Comparison of ENCODE assay signal across 2 cellular contexts in the genomic region with DNA sequence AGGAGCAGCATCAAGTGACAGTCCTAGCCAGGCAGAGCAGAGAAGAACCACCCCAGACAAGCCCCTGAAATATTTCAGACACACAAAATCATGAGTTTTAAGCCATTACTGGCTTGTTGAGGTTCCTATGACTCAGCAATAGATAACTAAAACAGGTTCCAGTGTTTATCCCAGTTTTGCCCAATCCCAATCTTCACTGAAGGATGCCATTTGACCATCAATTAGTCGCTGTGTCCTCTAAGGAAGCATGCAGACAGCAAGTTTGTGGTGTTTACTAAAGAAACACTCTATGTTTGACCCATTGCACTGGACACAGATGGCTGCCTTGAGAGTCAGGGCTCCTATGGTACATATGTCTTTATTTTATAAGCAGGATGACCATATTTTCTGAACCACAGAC.
TF ChIP-seq lines count a peak whose summit lies in the region.

No MANE protein-coding gene starts in this region.

TF ChIP-seq in GM23338, 12 proteins besides CTCF, POLR2A, EP300 and RAD21:
- TF ChIP-seq CREB1 (CRISPR knock-in tag; IDR thresholded peaks at IDR 0.05; ENCODE audit: low read depth) (no peak), ZNF331 (CRISPR knock-in tag; IDR thresholded peaks at IDR 0.05; ENCODE audit: low read depth) (no peak), EZH2 (IDR thresholded peaks at IDR 0.05; ENCODE audit: low read depth, unreplicated experiment) (no peak), ZNF114 (CRISPR knock-in tag; IDR thresholded peaks at IDR 0.05) (no peak), STAT1 (IDR thresholded peaks at IDR 0.05; ENCODE audit: unreplicated experiment) (no peak), NANOG (IDR thresholded peaks at IDR 0.05; ENCODE audit: borderline replicate concordance) (no peak), EZH2phosphoT487 (IDR thresholded peaks at IDR 0.05; ENCODE audit: unreplicated experiment) (no peak), JUNB (IDR thresholded peaks at IDR 0.05; ENCODE audit: unreplicated experiment) (no peak)
- TF ChIP-seq, protein P1, sequence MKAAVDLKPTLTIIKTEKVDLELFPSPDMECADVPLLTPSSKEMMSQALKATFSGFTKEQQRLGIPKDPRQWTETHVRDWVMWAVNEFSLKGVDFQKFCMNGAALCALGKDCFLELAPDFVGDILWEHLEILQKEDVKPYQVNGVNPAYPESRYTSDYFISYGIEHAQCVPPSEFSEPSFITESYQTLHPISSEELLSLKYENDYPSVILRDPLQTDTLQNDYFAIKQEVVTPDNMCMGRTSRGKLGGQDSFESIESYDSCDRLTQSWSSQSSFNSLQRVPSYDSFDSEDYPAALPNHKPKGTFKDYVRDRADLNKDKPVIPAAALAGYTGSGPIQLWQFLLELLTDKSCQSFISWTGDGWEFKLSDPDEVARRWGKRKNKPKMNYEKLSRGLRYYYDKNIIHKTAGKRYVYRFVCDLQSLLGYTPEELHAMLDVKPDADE (IDR thresholded peaks at IDR 0.05), result no peak
- TF ChIP-seq, protein P2, sequence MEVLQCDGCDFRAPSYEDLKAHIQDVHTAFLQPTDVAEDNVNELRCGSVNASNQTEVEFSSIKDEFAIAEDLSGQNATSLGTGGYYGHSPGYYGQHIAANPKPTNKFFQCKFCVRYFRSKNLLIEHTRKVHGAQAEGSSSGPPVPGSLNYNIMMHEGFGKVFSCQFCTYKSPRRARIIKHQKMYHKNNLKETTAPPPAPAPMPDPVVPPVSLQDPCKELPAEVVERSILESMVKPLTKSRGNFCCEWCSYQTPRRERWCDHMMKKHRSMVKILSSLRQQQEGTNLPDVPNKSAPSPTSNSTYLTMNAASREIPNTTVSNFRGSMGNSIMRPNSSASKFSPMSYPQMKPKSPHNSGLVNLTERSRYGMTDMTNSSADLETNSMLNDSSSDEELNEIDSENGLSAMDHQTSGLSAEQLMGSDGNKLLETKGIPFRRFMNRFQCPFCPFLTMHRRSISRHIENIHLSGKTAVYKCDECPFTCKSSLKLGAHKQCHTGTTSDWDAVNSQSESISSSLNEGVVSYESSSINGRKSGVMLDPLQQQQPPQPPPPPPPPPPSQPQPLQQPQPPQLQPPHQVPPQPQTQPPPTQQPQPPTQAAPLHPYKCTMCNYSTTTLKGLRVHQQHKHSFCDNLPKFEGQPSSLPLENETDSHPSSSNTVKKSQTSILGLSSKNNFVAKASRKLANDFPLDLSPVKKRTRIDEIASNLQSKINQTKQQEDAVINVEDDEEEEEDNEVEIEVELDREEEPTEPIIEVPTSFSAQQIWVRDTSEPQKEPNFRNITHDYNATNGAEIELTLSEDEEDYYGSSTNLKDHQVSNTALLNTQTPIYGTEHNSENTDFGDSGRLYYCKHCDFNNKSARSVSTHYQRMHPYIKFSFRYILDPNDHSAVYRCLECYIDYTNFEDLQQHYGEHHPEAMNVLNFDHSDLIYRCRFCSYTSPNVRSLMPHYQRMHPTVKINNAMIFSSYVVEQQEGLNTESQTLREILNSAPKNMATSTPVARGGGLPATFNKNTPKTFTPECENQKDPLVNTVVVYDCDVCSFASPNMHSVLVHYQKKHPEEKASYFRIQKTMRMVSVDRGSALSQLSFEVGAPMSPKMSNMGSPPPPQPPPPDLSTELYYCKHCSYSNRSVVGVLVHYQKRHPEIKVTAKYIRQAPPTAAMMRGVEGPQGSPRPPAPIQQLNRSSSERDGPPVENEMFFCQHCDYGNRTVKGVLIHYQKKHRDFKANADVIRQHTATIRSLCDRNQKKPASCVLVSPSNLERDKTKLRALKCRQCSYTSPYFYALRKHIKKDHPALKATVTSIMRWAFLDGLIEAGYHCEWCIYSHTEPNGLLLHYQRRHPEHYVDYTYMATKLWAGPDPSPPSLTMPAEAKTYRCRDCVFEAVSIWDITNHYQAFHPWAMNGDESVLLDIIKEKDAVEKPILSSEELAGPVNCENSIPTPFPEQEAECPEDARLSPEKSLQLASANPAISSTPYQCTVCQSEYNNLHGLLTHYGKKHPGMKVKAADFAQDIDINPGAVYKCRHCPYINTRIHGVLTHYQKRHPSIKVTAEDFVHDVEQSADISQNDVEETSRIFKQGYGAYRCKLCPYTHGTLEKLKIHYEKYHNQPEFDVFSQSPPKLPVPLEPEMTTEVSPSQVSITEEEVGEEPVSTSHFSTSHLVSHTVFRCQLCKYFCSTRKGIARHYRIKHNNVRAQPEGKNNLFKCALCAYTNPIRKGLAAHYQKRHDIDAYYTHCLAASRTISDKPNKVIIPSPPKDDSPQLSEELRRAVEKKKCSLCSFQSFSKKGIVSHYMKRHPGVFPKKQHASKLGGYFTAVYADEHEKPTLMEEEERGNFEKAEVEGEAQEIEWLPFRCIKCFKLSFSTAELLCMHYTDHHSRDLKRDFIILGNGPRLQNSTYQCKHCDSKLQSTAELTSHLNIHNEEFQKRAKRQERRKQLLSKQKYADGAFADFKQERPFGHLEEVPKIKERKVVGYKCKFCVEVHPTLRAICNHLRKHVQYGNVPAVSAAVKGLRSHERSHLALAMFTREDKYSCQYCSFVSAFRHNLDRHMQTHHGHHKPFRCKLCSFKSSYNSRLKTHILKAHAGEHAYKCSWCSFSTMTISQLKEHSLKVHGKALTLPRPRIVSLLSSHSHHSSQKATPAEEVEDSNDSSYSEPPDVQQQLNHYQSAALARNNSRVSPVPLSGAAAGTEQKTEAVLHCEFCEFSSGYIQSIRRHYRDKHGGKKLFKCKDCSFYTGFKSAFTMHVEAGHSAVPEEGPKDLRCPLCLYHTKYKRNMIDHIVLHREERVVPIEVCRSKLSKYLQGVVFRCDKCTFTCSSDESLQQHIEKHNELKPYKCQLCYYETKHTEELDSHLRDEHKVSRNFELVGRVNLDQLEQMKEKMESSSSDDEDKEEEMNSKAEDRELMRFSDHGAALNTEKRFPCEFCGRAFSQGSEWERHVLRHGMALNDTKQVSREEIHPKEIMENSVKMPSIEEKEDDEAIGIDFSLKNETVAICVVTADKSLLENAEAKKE (CRISPR knock-in tag; IDR thresholded peaks at IDR 0.05), result no peak

TF ChIP-seq in K562, 482 proteins besides CTCF, POLR2A, EP300 and RAD21:
- TF ChIP-seq NFE2L1 (tag; IDR thresholded peaks at IDR 0.05; ENCODE audit: borderline replicate concordance, low read depth) (peak; percentile 28; the same call in 1 of the 2 replicates), MAFG (tag; conservative IDR thresholded peaks at IDR 0.05) (peak; percentile 50), GTF2F1 (IDR thresholded peaks at IDR 0.05; ENCODE audit: low read depth, low read length) (no peak), NFE2 (IDR thresholded peaks at IDR 0.05; ENCODE audit: low read depth) (peak; percentile 32; the same call in 1 of the 2 replicates)
